Comparison of ENCODE assay signal across 22 cellular contexts in genomic region chr1:147741075-147741474, GRCh38. TPM values are rescaled to one million over a fixed set of nuclear protein-coding genes. Genes with fewer than 3 reads are reported as not detected.
DNase-seq lines count a peak whose midpoint lies in the region; ATAC-seq, FAIRE-seq and TF ChIP-seq lines count a peak whose summit lies in the region.
"Had no signal": no experiment of that assay in that cellular context is flagged by ENCODE, and none has a peak within 500 bp of the region (broad histone marks: within the 10 kb centered on the region; RNA-seq: fewer than 3 reads in every experiment).

No MANE protein-coding gene starts in this region.

- no peak overlapping the region for H3K4me3 Mint-ChIP-seq in activated T-cell treated with anti-CD3 and anti-CD28 coated beads, Interleukin-2, amount 50 U/mL, for 4 hours
- H3K4me3 Mint-ChIP-seq: CD4-positive, alpha-beta T cell; IgD-negative memory B cell had no signal

- no peaks in the 10 kb centered on the region for H3K27me3 ChIP-seq in right atrium auricular region

- H3K27ac ChIP-seq in right atrium auricular region = peak overlapping the region; percentile 70 to 80
- H3K27ac ChIP-seq: A549, C4-2B, GM23248 had no signal

- DNase-seq in D721Med (ENCODE audit: insufficient read length, low spot score) = no peak
- DNase-seq in choroid plexus epithelial cell (ENCODE audit: low read depth) = peak; percentile 5
- peak; percentile 2 for DNase-seq in fibroblast of the aortic adventitia (ENCODE audit: low read depth)
- no peak for DNase-seq in right atrium auricular region (ENCODE audit: low spot score)
- DNase-seq in NOMO-1 treated with DMSO at 0.1 percent for 48 hours (lab: John Stamatoyannopoulos, UW; ENCODE audit: unreplicated experiment) = no peak
- DNase-seq in activated T-cell treated with anti-CD3 and anti-CD28 coated beads, Interleukin-2, amount 50 U/mL, for 4 hours = no peak
- no peak for DNase-seq in stimulated activated CD4-positive, alpha-beta T cell treated with anti-CD3 and anti-CD28 coated beads, Interleukin-2, amount 100 ng/mL, for 24 hours
- no peak for DNase-seq in activated T-cell treated with anti-CD3 and anti-CD28 coated beads, Interleukin-2, amount 50 U/mL, for 48 hours
- DNase-seq: AML-193; Caco-2; CD4-positive, alpha-beta T cell; DND-41; EL; GM23248 had no signal

- H3K27me3 Mint-ChIP-seq in activated T-cell treated with anti-CD3 and anti-CD28 coated beads, Interleukin-2, amount 50 U/mL, for 4 hours (ENCODE audit: low read depth) = no peaks in the 10 kb centered on the region

- H3K9me3 ChIP-seq in right atrium auricular region = no peaks in the 10 kb centered on the region
- H3K9me3 ChIP-seq: A549, Caco-2, HAP-1 had no signal

- H3K4me3 ChIP-seq in choroid plexus epithelial cell (ENCODE audit: low read depth, low read length) (no peak overlapping the region), fibroblast of the aortic adventitia (ENCODE audit: low read depth, low read length) (no peak overlapping the region), right atrium auricular region (no peak overlapping the region)
- H3K4me3 ChIP-seq: A549, GM23248, HAP-1 had no signal

- H3K4me1 Mint-ChIP-seq in activated T-cell treated with anti-CD3 and anti-CD28 coated beads, Interleukin-2, amount 50 U/mL, for 4 hours (ENCODE audit: low read depth) = no peaks in the 10 kb centered on the region
- H3K4me1 Mint-ChIP-seq: IgD-negative memory B cell had no signal

- no peaks in the 10 kb centered on the region for H3K36me3 Mint-ChIP-seq in activated T-cell treated with anti-CD3 and anti-CD28 coated beads, Interleukin-2, amount 50 U/mL, for 4 hours (ENCODE audit: insufficient read depth)
- H3K36me3 Mint-ChIP-seq: IgD-negative memory B cell had no signal

- H3K9me3 Mint-ChIP-seq in activated T-cell treated with anti-CD3 and anti-CD28 coated beads, Interleukin-2, amount 50 U/mL, for 4 hours = no peaks in the 10 kb centered on the region
- H3K9me3 Mint-ChIP-seq: CD4-positive, alpha-beta T cell had no signal

- FAIRE-seq in D721Med (lab: Jason Lieb, UNC) = peak; percentile 29
- FAIRE-seq: A549, GM12891, GM19239, HepG2 had no signal

- no peak for ATAC-seq in activated T-cell treated with anti-CD3 and anti-CD28 coated beads, Interleukin-2, amount 50 U/mL, for 4 hours
- ATAC-seq: A549, HepG2 had no signal

- H3K36me3 ChIP-seq in right atrium auricular region = no peaks in the 10 kb centered on the region
- H3K36me3 ChIP-seq: HAP-1 had no signal

- TF ChIP-seq CTCF in D721Med (IDR thresholded peaks at IDR 0.05; ENCODE audit: insufficient read depth, missing control alignments) = no peak
- TF ChIP-seq CTCF in choroid plexus epithelial cell (conservative IDR thresholded peaks at IDR 0.05; ENCODE audit: low read depth, low read length) = no peak
- TF ChIP-seq CTCF in fibroblast of the aortic adventitia (IDR thresholded peaks at IDR 0.05; ENCODE audit: insufficient read depth, low read length) = no peak
- TF ChIP-seq CTCF in right atrium auricular region (IDR thresholded peaks at IDR 0.05) = no peak

- peaks cover 0 to 27% of the 10 kb centered on the region in 2 donors for H3K4me1 ChIP-seq in right atrium auricular region
- H3K4me1 ChIP-seq: A549, Caco-2, HAP-1 had no signal

RNA-seq across cellular contexts. Expression of gene GJA5, which starts 19.3 kb away (rescaled TPM):
- total RNA-seq in fibroblast of the aortic adventitia (ENCODE audit: low replicate concordance) (0.74 TPM in 1 of 2 replicates, not detected in the other), right atrium auricular region (100 to 1,000 TPM; 114 to 126 TPM)
- not detected for total RNA-seq in activated T-cell treated with anti-CD3 and anti-CD28 coated beads, Interleukin-2, amount 50 U/mL, for 4 hours
- total RNA-seq: CD4-positive, alpha-beta T cell; G401; HepG2 had no signal

Comparison
In these comparisons a context has a peak if more than half of its experiments do, and no peak if none do; other contexts are left out.
1. DNase-seq: peak in choroid plexus epithelial cell (single experiment) and fibroblast of the aortic adventitia (single experiment); none in D721Med (single experiment), right atrium auricular region (single experiment), NOMO-1 treated with DMSO at 0.1 percent for 48 hours (single experiment), activated T-cell treated with anti-CD3 and anti-CD28 coated beads, Interleukin-2, amount 50 U/mL, for 4 hours (single experiment), stimulated activated CD4-positive, alpha-beta T cell treated with anti-CD3 and anti-CD28 coated beads, Interleukin-2, amount 100 ng/mL, for 24 hours (0 of 2) and activated T-cell treated with anti-CD3 and anti-CD28 coated beads, Interleukin-2, amount 50 U/mL, for 48 hours (0 of 2).
2. RNA of gene GJA5, which starts 19.3 kb away (total RNA-seq): 114 to 126 TPM in right atrium auricular region; 0.74 TPM in fibroblast of the aortic adventitia and not detected in activated T-cell treated with anti-CD3 and anti-CD28 coated beads, Interleukin-2, amount 50 U/mL, for 4 hours; every median in the first group is over 10 times any median in the second.